9 cellular contexts compared by ENCODE assay signal in the genomic region with DNA sequence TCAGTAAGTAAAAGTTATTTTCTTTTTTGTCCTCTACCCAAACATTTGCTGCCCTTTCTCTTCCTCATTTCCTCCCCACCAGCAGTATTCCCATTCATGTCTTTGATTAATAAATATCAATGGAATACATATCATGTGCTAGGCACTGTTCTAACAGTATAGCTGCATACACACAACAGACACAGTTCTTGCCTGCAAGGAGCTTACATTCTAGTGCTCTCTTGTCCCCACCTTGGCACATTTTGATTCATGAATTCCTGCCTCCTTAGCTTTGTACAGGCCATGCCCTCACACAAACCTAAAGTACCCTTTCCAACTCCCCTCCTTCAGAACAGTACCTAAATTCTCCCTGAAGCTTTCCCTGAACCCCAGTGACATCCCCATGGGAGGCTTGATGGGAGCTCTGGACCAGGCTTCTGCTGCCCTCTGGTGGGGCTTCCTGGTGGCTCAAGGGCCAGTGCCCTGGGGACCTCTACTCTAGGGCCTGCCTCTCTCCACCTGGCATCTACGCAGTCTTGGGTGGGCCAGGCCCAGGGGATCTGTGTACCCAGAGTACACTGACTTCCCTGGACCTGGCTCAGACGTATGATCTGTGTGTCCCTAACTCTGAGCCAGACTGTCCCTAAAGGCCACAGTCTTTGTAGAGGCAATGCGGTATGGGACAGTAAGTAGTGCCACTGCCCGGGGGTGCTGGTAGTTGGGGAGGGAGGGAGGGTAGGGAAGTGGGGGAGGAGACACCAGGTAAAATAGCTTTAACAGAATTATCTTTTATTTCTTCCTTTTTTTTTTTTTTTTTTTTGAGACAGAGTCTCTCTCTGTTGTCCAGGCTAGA. TPM values are rescaled to one million over a fixed set of nuclear protein-coding genes. Genes with fewer than 3 reads are reported as not detected.
DNase-seq lines count a peak whose midpoint lies in the region; ATAC-seq, FAIRE-seq and TF ChIP-seq lines count a peak whose summit lies in the region.
"Had no signal": no experiment of that assay in that cellular context is flagged by ENCODE, and none has a peak within 500 bp of the region (broad histone marks: within the 10 kb centered on the region; RNA-seq: fewer than 3 reads in every experiment).

No MANE protein-coding gene starts in this region.

- H3K27me3 Mint-ChIP-seq in immature natural killer cell (ENCODE audit: low read depth in 3 of 3): peaks cover 0 to 6% (median 0%) of the 10 kb centered on the region in 3 donors

- 43% methylated on average over 3 of the region's 4 CpGs for WGBS in GM12878 (ENCODE audit: insufficient coverage, insufficient replicate concordance, low lambda C conversion rate, missing lambda C conversion rate)

- H2AFZ ChIP-seq in GM12878 (ENCODE audit: control insufficient read depth, low read depth, low read length): no peak overlapping the region

- FAIRE-seq in GM12878 (lab: Jason Lieb, UNC): no peak

- no peaks in the 10 kb centered on the region for H3K79me2 ChIP-seq in GM12878 (ENCODE audit: control insufficient read depth, insufficient read depth, low read length)

- no peaks in the 10 kb centered on the region for H4K20me1 ChIP-seq in GM12878 (ENCODE audit: control insufficient read depth, insufficient read depth)

- TF ChIP-seq RAD21 in GM12878 (IDR thresholded peaks at IDR 0.05; ENCODE audit: insufficient read depth, low read depth, low read length): peak; percentile 95

- POLR2A ChIA-PET in GM12878 (lab: Charles Lee): interaction anchor here (0.6 to 1.3 kb wide), 3 partner anchors 13 to 144 kb away, joined by 3 to 4 read pairs (median 3); no protein-coding TSS in a partner anchor

- no peak overlapping the region for H3K4me3 Mint-ChIP-seq in immature natural killer cell
- H3K4me3 Mint-ChIP-seq: T-helper 1 cell treated with Interleukin-12 subunit alpha and Interleukin-12 subunit beta and Interleukin-4 antibody, amounts not matched to agents 30 μg/mL and 1 μg/mL, for 36 hours had no signal

- peaks cover 0 to under 1% (median 0%) of the 10 kb centered on the region in 3 donors for H3K36me3 Mint-ChIP-seq in immature natural killer cell

- DNase-seq in COLO829 (ENCODE audit: low spot score) (peak; percentile 51), HT1080 (ENCODE audit: low read depth) (peak; percentile 36), SJCRH30 (peak; percentile 80 to 85), GM12878 (ENCODE audit: low read depth, low spot score) (peak; percentile 17), immature natural killer cell (peak; percentile 25 to 45 (median 31)), GOT3 (lab: John Stamatoyannopoulos, UW) (no peak)
- peak; percentile 73 to 76 for DNase-seq in stimulated activated CD4-positive, alpha-beta T cell treated with anti-CD3 and anti-CD28 coated beads, Interleukin-2, amount 100 ng/mL, for 24 hours

- no peak overlapping the region for H3K4me3 ChIP-seq in SJCRH30
- H3K4me3 ChIP-seq in GM12878: no peak overlapping the region

- no peaks in the 10 kb centered on the region for H3K4me1 ChIP-seq in SJCRH30
- no peaks in the 10 kb centered on the region for H3K4me1 ChIP-seq in GM12878 (ENCODE audit: control insufficient read depth, insufficient read depth, low read length)

- H3K9me3 ChIP-seq in SJCRH30 (replicated peaks) (no peaks in the 10 kb centered on the region), GM12878 (replicated peaks; ENCODE audit: control insufficient read depth, insufficient read depth, low read length) (no peaks in the 10 kb centered on the region)

- no peak overlapping the region for H3K4me2 ChIP-seq in GM12878 (ENCODE audit: control insufficient read depth, insufficient read depth)

- SMC1A ChIA-PET in GM12878 (lab: Charles Lee; ENCODE audit: uncharacterized antibody, unreplicated experiment): interaction anchor here (0.6 to 7.0 kb wide), 27 partner anchors 12 to 324 kb away, joined by 3 to 80 read pairs (median 4); partner anchors contain the start of gene RPS13

- ATAC-seq in GM19023 (IDR thresholded peaks at IDR 0.05; ENCODE audit: unreplicated experiment) (peak; percentile 70), GM12878 (peak; percentile 100)

- RAD21 ChIA-PET in GM12878 (lab: Charles Lee; ENCODE audit: unreplicated experiment): interaction anchor here (0.6 to 4.3 kb wide), 15 partner anchors 13 to 278 kb away, joined by 3 to 89 read pairs (median 5); partner anchors contain the start of gene RPS13

- H3K4me1 Mint-ChIP-seq in immature natural killer cell: no peaks in the 10 kb centered on the region

- intact Hi-C loops in GM12878 (cut with micrococcal nuclease; ENCODE audit: unreplicated experiment): loop anchor here (1.0 kb wide), 4 partner anchors 117 to 278 kb away; no protein-coding TSS in a partner anchor

- no peak for TF ChIP-seq POLR2A in GM12878 (IDR thresholded peaks at IDR 0.05; ENCODE audit: low read depth, low read length)

- peak; percentile 73 to 91 (median 83) for TF ChIP-seq CTCF in GM12878 (IDR thresholded peaks at IDR 0.05 in 2 of 3, conservative IDR thresholded peaks at IDR 0.05 in 1 of 3; ENCODE audit: control insufficient read depth in 2 of 3, extremely low read depth in 1 of 3, insufficient read depth in 1 of 3, low read depth in 3 of 3, low read length in 3 of 3)

- H3K27ac Mint-ChIP-seq in immature natural killer cell: peak overlapping the region in 1 of 6 donors; percentile 30
- H3K27ac Mint-ChIP-seq: T-helper 1 cell treated with Interleukin-12 subunit alpha and Interleukin-12 subunit beta and Interleukin-4 antibody, amounts not matched to agents 30 μg/mL and 1 μg/mL, for 36 hours had no signal

- H3K36me3 ChIP-seq in SJCRH30 (no peaks in the 10 kb centered on the region), GM12878 (ENCODE audit: control insufficient read depth in 2 of 2, insufficient read depth in 2 of 2, low read length in 1 of 2) (no peaks in the 10 kb centered on the region)

- BruUV-seq in GM12878 (replicated peaks; lab: Mats Ljungman, UMichigan): no TSS peak

- H3K9me3 Mint-ChIP-seq in immature natural killer cell: peaks cover 0 to 3% (median 0%) of the 10 kb centered on the region in 6 donors
- H3K9me3 Mint-ChIP-seq: T-helper 1 cell treated with Interleukin-12 subunit alpha and Interleukin-12 subunit beta and Interleukin-4 antibody, amounts not matched to agents 30 μg/mL and 1 μg/mL, for 36 hours had no signal

- in situ Hi-C loops in GM12878 (cut with MboI): loop anchor here (5.0 kb wide), 2 partner anchors 116 to 251 kb away; no protein-coding TSS in a partner anchor

- CTCF ChIA-PET in GM12878 (lab: Yijun Ruan, JAX): interaction anchor here (0.6 to 7.2 kb wide), 39 partner anchors 12 to 1052 kb away, joined by 3 to 126 read pairs (median 4); no protein-coding TSS in a partner anchor

- no peak overlapping the region for H3K9ac ChIP-seq in GM12878 (ENCODE audit: control insufficient read depth, insufficient read depth, low read length)

- no peak overlapping the region for H3K27ac ChIP-seq in SJCRH30
- H3K27ac ChIP-seq in GM12878 (ENCODE audit: control insufficient read depth, insufficient read depth): no peak overlapping the region

- TF ChIP-seq EP300 in GM12878 (IDR thresholded peaks at IDR 0.05; ENCODE audit: borderline replicate concordance in 1 of 2, control insufficient read depth in 1 of 2, low read depth in 2 of 2, low read length in 2 of 2): no peak

- H3K27me3 ChIP-seq in SJCRH30 (no peaks in the 10 kb centered on the region), GM12878 (replicated peaks in 1 of 2; ENCODE audit: control insufficient read depth in 2 of 2, insufficient read depth in 2 of 2, low read length in 1 of 2) (no peaks in the 10 kb centered on the region)

RNA-seq across cellular contexts. Expression of gene RPS13, which starts 14.1 kb away (rescaled TPM):
- 1,773 and 1,855 TPM in 2 replicates for total RNA-seq in HT1080 (2014; rRNA removed; shearing (Covaris generic))
- 2,257 and 2,335 TPM in 2 replicates for polyA plus RNA-seq in HT1080 (2015; cell fraction: cytosol; rRNA removed)
- polyA plus RNA-seq in HT1080 (2015; cell fraction: nucleus; rRNA removed): 841 and 951 TPM in 2 replicates
- 3,131 and 3,243 TPM in 2 replicates for total RNA-seq in SJCRH30 (2014; rRNA removed; shearing (Covaris generic))
- total RNA-seq in GM12878 (2013; cell fraction: nucleolus; rRNA removed): 290 and 297 TPM in 2 replicates
- total RNA-seq in GM12878 (2014; rRNA removed) (1,847 and 2,181 TPM in 2 replicates), GM12878 (2014; rRNA removed; fragmentation: Illumina TruSeq; extraction: Trizol) (1,677 and 1,691 TPM in 2 replicates), GM12878 (2021) (1,514 and 1,539 TPM in 2 replicates)
- polyA plus RNA-seq in GM12878 (2011; ENCODE audit: low read depth): 3,035 TPM
- polyA plus RNA-seq in GM12878 (2011; rRNA removed) (1,641 and 1,836 TPM in 2 replicates), GM12878 (2014; fragmentation: Illumina TruSeq; extraction: Trizol) (1,719 and 1,844 TPM in 2 replicates), GM12878 (2014; fragmentation: Nextera tagmentation; extraction: Ambion mirVana) (1,000 to 10,000 TPM; 4,150 to 4,753 TPM), GM12878 (2014; rRNA removed) (2,041 and 2,143 TPM in 2 replicates), GM12878 (2016; fragmentation: Nextera tagmentation; extraction: Ambion mirVana) (1,000 to 10,000 TPM; 2,207 to 2,259 TPM), immature natural killer cell (1,000 to 10,000 TPM in 1 of 3 donors, 100 to 1,000 TPM in 2; 720 to 1,050 (median 777) TPM)
- polyA plus RNA-seq in GM12878 (2011; cell fraction: cytosol; rRNA removed): 1,423 and 1,787 TPM in 2 replicates
- polyA plus RNA-seq in GM12878 (2011; cell fraction: nucleus; rRNA removed): 384 and 495 TPM in 2 replicates
- polyA plus RNA-seq in GM12878 (2012): 3,263 and 3,331 TPM in 2 replicates
- polyA minus RNA-seq in GM12878 (2011; rRNA and poly(A)+ RNA removed): 647 and 815 TPM in 2 replicates
- polyA minus RNA-seq in GM12878 (2011; cell fraction: cytosol; rRNA and poly(A)+ RNA removed): 191 and 269 TPM in 2 replicates
- 206 and 295 TPM in 2 replicates for polyA minus RNA-seq in GM12878 (2011; cell fraction: nucleus; rRNA and poly(A)+ RNA removed)

RNA-seq across cellular contexts. Expression of gene PLEKHA7, which starts 49.2 kb away (rescaled TPM):
- total RNA-seq in HT1080 (2014; rRNA removed; shearing (Covaris generic)): 0.48 and 1.3 TPM in 2 replicates
- polyA plus RNA-seq in HT1080 (2015; cell fraction: cytosol; rRNA removed): 0.81 and 1.3 TPM in 2 replicates
- polyA plus RNA-seq in HT1080 (2015; cell fraction: nucleus; rRNA removed): 3.3 and 3.6 TPM in 2 replicates
- total RNA-seq in SJCRH30 (2014; rRNA removed; shearing (Covaris generic)): 0.03 TPM in 1 of 2 replicates, not detected in the other
- 4.2 and 4.5 TPM in 2 replicates for total RNA-seq in GM12878 (2013; cell fraction: nucleolus; rRNA removed)
- 2.2 and 3.6 TPM in 2 replicates for total RNA-seq in GM12878 (2014; rRNA removed)
- total RNA-seq in GM12878 (2014; rRNA removed; fragmentation: Illumina TruSeq; extraction: Trizol): 2.2 and 3.1 TPM in 2 replicates
- total RNA-seq in GM12878 (2021): 4.5 and 5.3 TPM in 2 replicates
- 1.1 TPM for polyA plus RNA-seq in GM12878 (2011; ENCODE audit: low read depth)
- 1.4 and 1.9 TPM in 2 replicates for polyA plus RNA-seq in GM12878 (2011; rRNA removed)
- 1.1 TPM in 2 replicates for polyA plus RNA-seq in GM12878 (2011; cell fraction: cytosol; rRNA removed)
- 2.3 and 3.3 TPM in 2 replicates for polyA plus RNA-seq in GM12878 (2011; cell fraction: nucleus; rRNA removed)
- 1.5 and 2.0 TPM in 2 replicates for polyA plus RNA-seq in GM12878 (2012)
- 2.8 and 4.1 TPM in 2 replicates for polyA plus RNA-seq in GM12878 (2014; fragmentation: Illumina TruSeq; extraction: Trizol)
- under 1 TPM; 0.45 to 0.57 TPM for polyA plus RNA-seq in GM12878 (2014; fragmentation: Nextera tagmentation; extraction: Ambion mirVana)
- polyA plus RNA-seq in GM12878 (2014; rRNA removed): 3.9 and 5.1 TPM in 2 replicates
- 1 to 10 TPM; 1.1 to 1.7 TPM for polyA plus RNA-seq in GM12878 (2016; fragmentation: Nextera tagmentation; extraction: Ambion mirVana)
- polyA minus RNA-seq in GM12878 (2011; rRNA and poly(A)+ RNA removed): 1.3 and 1.8 TPM in 2 replicates
- polyA minus RNA-seq in GM12878 (2011; cell fraction: cytosol; rRNA and poly(A)+ RNA removed): 0.21 TPM in 1 of 2 replicates, not detected in the other
- polyA minus RNA-seq in GM12878 (2011; cell fraction: nucleus; rRNA and poly(A)+ RNA removed): 1.5 and 2.9 TPM in 2 replicates
- polyA plus RNA-seq in immature natural killer cell: under 1 TPM in 2 of 3 donors, not detected in 1; 0.28 to 0.31 TPM
